Comparison of ENCODE assay signal across 25 cellular contexts in the genomic region with DNA sequence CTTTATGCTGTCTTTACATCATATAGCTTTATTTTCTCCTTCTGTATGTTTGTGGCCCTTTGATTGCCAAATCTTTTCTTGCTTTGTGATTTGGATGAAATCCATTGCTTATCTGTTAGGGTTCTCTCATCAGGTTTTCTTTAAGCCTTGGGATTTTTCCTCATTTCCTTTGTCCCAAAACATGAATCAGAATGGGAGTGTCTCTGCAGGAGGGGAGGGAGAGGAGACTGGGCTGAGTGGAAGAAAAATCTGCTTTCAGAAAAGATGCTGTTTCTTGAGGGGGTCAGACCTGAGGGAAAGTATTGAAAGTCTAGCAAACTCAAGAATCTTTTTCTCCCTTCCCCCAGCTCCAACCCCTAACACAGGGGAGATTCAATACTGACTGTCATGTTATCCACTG.
DNase-seq lines count a peak whose midpoint lies in the region; ATAC-seq lines count a peak whose summit lies in the region.
"Had no signal": no experiment of that assay in that cellular context is flagged by ENCODE, and none has a peak within 500 bp of the region (broad histone marks: within the 10 kb centered on the region; RNA-seq: fewer than 3 reads in every experiment).

No MANE protein-coding gene starts in this region.

- ATAC-seq in HG02759 (IDR thresholded peaks at IDR 0.05; ENCODE audit: unreplicated experiment) (no peak), HG02642 (IDR thresholded peaks at IDR 0.05; ENCODE audit: poor library complexity, unreplicated experiment) (no peak)
- ATAC-seq: activated T-helper 17 cell treated with anti-CD3 and anti-CD28 coated beads, Interleukin-2, amount 50 U/mL, for 72 hours; gastroesophageal sphincter; naive thymus-derived CD8-positive, alpha-beta T cell; stimulated activated naive B cell treated with anti-CD40 and anti-IgM and Interleukin-4, amounts not matched to agents 10 μg/mL and 1 μg/mL and 100 μg/mL, for 72 hours had no signal

- DNase-seq in NCI-H748 (lab: John Stamatoyannopoulos, UW; ENCODE audit: unreplicated experiment) (peak; percentile 22), NCI-H748 treated with DMSO at 0.1 percent for 48 hours (lab: John Stamatoyannopoulos, UW) (no peak), astrocyte of the hippocampus (ENCODE audit: low read depth, low spot score) (peak; percentile 29), iPS-NIHi11 (ENCODE audit: low spot score) (peak; percentile 26), ureter (ENCODE audit: low spot score) (no peak), hypothalamus (lab: John Stamatoyannopoulos, UW) (no peak)
- DNase-seq: 8988T; activated CD4-positive, alpha-beta T cell treated with anti-CD3 and anti-CD28 coated beads for 4 hours; activated naive CD4-positive, alpha-beta T cell treated with anti-CD3 and anti-CD28 coated beads, Interleukin-2, amount 10 ng/mL, durations not matched to agents 7 days and 5 days; amniotic stem cell; CD4-positive, CD25-positive, alpha-beta regulatory T cell; DND-41; HFFc6; KG1; kidney glomerular epithelial cell; naive thymus-derived CD8-positive, alpha-beta T cell; NCI-H1105; NCI-H345; SIG-M5; stimulated activated naive B cell treated with anti-CD40 and anti-IgM and Interleukin-4, amounts not matched to agents 10 μg/mL and 1 μg/mL and 100 μg/mL, for 72 hours; upper lobe of left lung had no signal

Comparison
In these comparisons a context has a peak if more than half of its experiments do, and no peak if none do; other contexts are left out.
1. DNase-seq: peak in NCI-H748 (single experiment), astrocyte of the hippocampus (single experiment) and iPS-NIHi11 (single experiment); none in NCI-H748 treated with DMSO at 0.1 percent for 48 hours (single experiment), ureter (single experiment) and hypothalamus (0 of 51).